ENCODE assay signal across 7 cellular contexts in the genomic region with DNA sequence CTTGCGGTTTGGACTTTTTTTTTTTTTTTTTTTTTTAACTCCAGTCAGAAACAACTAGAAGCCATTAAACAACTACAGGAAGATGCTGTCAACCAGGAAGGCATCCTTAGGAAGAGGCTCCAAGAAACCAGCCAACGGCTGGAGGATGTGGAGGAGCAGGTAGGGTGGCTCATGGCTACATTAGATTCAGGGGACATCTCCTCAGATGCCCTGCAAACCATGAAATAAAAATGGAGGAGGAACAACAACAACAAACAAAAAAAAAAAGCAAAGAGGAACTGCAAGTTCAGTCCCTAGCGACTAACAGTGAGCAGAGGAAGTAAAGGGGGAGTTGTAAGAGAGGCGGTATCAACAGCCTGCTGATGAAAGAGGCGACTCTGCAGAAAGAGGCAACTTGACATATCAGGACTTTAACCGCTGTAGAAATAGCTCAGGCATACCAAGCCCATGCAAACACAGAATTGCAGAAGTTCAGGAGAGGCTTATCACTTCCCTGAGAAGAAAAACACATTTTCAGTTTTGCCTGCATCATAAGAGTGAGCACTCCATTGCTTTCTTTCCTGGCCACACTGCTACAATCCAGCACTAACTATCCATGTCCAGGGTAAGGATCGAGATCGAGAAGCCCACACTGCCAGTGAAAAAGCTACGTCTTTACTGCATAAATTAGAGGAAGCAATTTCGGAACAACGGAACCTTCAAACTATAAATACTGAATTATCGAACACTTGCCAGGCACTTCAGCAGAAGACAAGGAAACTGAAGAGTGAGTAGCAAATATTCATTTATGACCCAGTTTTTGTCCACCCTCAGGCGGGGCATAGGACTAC.
A peak's percentile ranks its signal among the peaks of the same experiment; 100 is the strongest.
DNase-seq lines count a peak whose midpoint lies in the region; ATAC-seq and TF ChIP-seq lines count a peak whose summit lies in the region.

No MANE protein-coding gene starts in this region.

- peaks cover 3% of the 10 kb centered on the region for H3K36me3 Mint-ChIP-seq in T-helper 2 cell treated with Interferon-gamma antibody and Interleukin-4, amounts not matched to agents 5 μg/mL and 100 μg/mL, for 36 hours (ENCODE audit: low read depth)

- peak overlapping the region; percentile 32 to 34 for H3K4me3 ChIP-seq in body of pancreas
- peak overlapping the region; percentile 0 for H3K4me3 ChIP-seq in mucosa of stomach (ENCODE audit: low read length)

- 7 to 28% methylated on average over 13 of the region's 13 CpGs for WGBS in body of pancreas, 2 donors

- TF ChIP-seq CTCF in body of pancreas (IDR thresholded peaks at IDR 0.05): peak in 2 of 7 experiments; percentile 8 to 32

- H3K36me3 ChIP-seq in body of pancreas (replicated peaks in 1 of 2; ENCODE audit: insufficient read depth in 1 of 2, low read depth in 2 of 2): no peaks in the 10 kb centered on the region
- H3K36me3 ChIP-seq in mucosa of stomach (ENCODE audit: control insufficient read depth, insufficient read depth, low read length): no peaks in the 10 kb centered on the region

- H3K9me3 ChIP-seq in body of pancreas: no peaks in the 10 kb centered on the region
- no peaks in the 10 kb centered on the region for H3K9me3 ChIP-seq in mucosa of stomach (ENCODE audit: control insufficient read depth, low read length)

- ATAC-seq in GM19328 (IDR thresholded peaks at IDR 0.05; ENCODE audit: unreplicated experiment) (peak; percentile 62), HG03135 (IDR thresholded peaks at IDR 0.05; ENCODE audit: unreplicated experiment) (peak; percentile 63), body of pancreas (peak; percentile 75)

- no peak overlapping the region for H3K9ac ChIP-seq in mucosa of stomach (ENCODE audit: low read length)

- H3K4me3 Mint-ChIP-seq in T-helper 2 cell treated with Interferon-gamma antibody and Interleukin-4, amounts not matched to agents 5 μg/mL and 100 μg/mL, for 36 hours: peak overlapping the region; percentile 91

- H3K27ac Mint-ChIP-seq in T-helper 2 cell treated with Interferon-gamma antibody and Interleukin-4, amounts not matched to agents 5 μg/mL and 100 μg/mL, for 36 hours: peak overlapping the region; percentile 97

- no peaks in the 10 kb centered on the region for H3K27me3 Mint-ChIP-seq in T-helper 2 cell treated with Interferon-gamma antibody and Interleukin-4, amounts not matched to agents 5 μg/mL and 100 μg/mL, for 36 hours (ENCODE audit: low read depth)

- H3K27ac ChIP-seq in body of pancreas: peak overlapping the region; percentile 30 to 81 (median 74)

- H3K9me3 Mint-ChIP-seq in T-helper 2 cell treated with Interferon-gamma antibody and Interleukin-4, amounts not matched to agents 5 μg/mL and 100 μg/mL, for 36 hours: peaks cover 3% of the 10 kb centered on the region

- H3K4me1 Mint-ChIP-seq in T-helper 2 cell treated with Interferon-gamma antibody and Interleukin-4, amounts not matched to agents 5 μg/mL and 100 μg/mL, for 36 hours (ENCODE audit: low read depth): peaks cover 45% of the 10 kb centered on the region

- no peaks in the 10 kb centered on the region for H3K27me3 ChIP-seq in body of pancreas
- no peaks in the 10 kb centered on the region for H3K27me3 ChIP-seq in mucosa of stomach (ENCODE audit: control insufficient read depth, insufficient read depth, low read length)

- H3K4me1 ChIP-seq in body of pancreas: peaks cover 30% of the 10 kb centered on the region
- H3K4me1 ChIP-seq in mucosa of stomach (ENCODE audit: control insufficient read depth, insufficient read depth, low read length): peaks cover 19% of the 10 kb centered on the region

- intact Hi-C loops in body of pancreas (cut with DNase I): no loop called here

- peak; percentile 53 for DNase-seq in T-helper 2 cell treated with Interferon-gamma antibody and Interleukin-4, amounts not matched to agents 5 μg/mL and 100 μg/mL, for 36 hours (ENCODE audit: low spot score)
- DNase-seq in body of pancreas: peak in 3 of 4 donors; percentile 21 to 70 (median 32)
- DNase-seq in SHP77 treated with DMSO at 0.1 percent for 48 hours (lab: John Stamatoyannopoulos, UW): no peak
- no peak for DNase-seq in SW480 (ENCODE audit: low spot score)

- TF ChIP-seq POLR2A in body of pancreas (IDR thresholded peaks at IDR 0.05): peak in 2 of 3 donors; percentile 71 to 79

Comparison
In these comparisons a context has a peak if more than half of its experiments do, and no peak if none do; other contexts are left out.
1. DNase-seq: peak in T-helper 2 cell treated with Interferon-gamma antibody and Interleukin-4, amounts not matched to agents 5 μg/mL and 100 μg/mL, for 36 hours (single experiment) and body of pancreas (3 of 4); none in SHP77 treated with DMSO at 0.1 percent for 48 hours (single experiment) and SW480 (single experiment).
2. Peak in every context shown above with its lines, with median percentiles within 50 percentile points of each other: ATAC-seq.